In the genomic region with DNA sequence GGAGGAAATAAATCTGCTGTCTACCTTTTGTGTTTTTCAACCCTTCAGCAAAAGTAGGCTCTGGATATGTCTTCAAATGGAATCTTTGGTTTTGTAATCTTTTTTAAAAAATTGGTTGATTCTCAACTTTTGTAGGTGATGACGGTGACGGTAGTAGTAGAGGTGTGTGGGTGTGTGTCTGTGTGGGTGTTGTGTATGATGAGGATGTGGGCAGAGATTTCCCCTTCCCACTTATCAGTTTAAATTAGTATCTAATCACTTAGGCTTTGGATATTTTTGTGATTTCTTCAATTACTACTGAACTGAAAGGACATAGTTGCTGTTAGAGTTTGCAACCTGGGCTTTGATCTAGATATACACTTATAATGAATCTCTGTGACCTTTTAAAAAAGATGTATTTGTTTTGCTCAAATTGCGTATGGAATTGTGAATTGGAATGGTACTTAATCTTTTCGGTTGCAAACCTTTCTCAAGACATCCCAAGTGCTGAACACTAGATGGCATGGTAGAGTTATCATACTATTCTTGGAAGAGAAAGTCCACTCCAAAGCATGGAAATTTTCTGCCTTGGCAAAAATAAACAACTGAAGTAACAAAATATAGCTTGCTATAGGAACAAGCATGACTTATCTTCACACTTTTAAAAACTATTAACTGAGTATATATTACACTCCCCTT, we compare ENCODE assay signal across 9 cellular contexts. TPM values are rescaled to one million over a fixed set of nuclear protein-coding genes. Genes with fewer than 3 reads are reported as not detected.
DNase-seq lines count a peak whose midpoint lies in the region; ATAC-seq, FAIRE-seq and TF ChIP-seq lines count a peak whose summit lies in the region.
"Had no signal": no experiment of that assay in that cellular context is flagged by ENCODE, and none has a peak within 500 bp of the region (broad histone marks: within the 10 kb centered on the region; RNA-seq: fewer than 3 reads in every experiment).

No MANE protein-coding gene starts in this region.

- peak; percentile 73 for FAIRE-seq in TTC549 (lab: Jason Lieb, UNC)

- H3K27ac ChIP-seq in 22Rv1, result no peak overlapping the region

- intact Hi-C loops in left ventricle myocardium superior (cut with micrococcal nuclease), result no loop called here

- DNase-seq in GM20000 (ENCODE audit: low spot score), result no peak
- DNase-seq in left ventricle myocardium superior, result no peak
- no peak for DNase-seq in NCI-H1417 treated with DMSO at 0.1 percent for 48 hours (lab: John Stamatoyannopoulos, UW)
- DNase-seq in activated CD4-positive, alpha-beta T cell treated with anti-CD3 and anti-CD28 coated beads for 1 hour, result no peak
- no peak for DNase-seq in stimulated activated CD4-positive, alpha-beta T cell treated with anti-CD3 and anti-CD28 coated beads, Interleukin-4, amount 100 ng/mL, for 1 hour

- peak; percentile 54 for ATAC-seq in left ventricle myocardium superior
- no peak for ATAC-seq in GM18519 (IDR thresholded peaks at IDR 0.05; ENCODE audit: low FRiP score, unreplicated experiment)

- TF ChIP-seq CTCF in 22Rv1 (IDR thresholded peaks at IDR 0.05) (peak; percentile 76), GM20000 (IDR thresholded peaks at IDR 0.05; ENCODE audit: extremely low read depth, missing control alignments) (peak; percentile 21)

RNA-seq across cellular contexts. Expression of a gene that starts 51.9 kb away (rescaled TPM):
- total RNA-seq in left ventricle myocardium superior, result not detected
- total RNA-seq: pulmonary artery endothelial cell had no signal
